In the genomic region with DNA sequence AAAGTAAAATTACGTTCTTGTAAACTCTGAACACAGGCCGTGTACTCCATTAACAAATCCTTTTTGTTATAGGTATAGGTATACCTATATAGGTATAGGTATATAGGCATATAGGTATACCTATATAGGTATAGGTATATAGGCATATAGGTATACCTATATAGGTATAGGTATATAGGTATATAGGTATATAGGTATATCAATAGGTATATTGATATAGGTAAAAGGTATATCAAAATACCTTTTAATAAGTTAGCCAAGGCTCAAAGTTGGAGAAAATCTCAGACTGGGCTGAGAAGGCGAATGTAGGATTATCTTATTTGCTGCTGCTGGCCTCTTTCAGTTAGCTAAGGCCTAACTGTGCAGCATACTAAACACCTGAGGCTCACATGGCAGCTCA, we compare ENCODE assay signal across 1 cellular context.
TF ChIP-seq lines count a peak whose summit lies in the region.

No MANE protein-coding gene starts in this region.

TF ChIP-seq in HepG2, 621 proteins besides CTCF, POLR2A, EP300 and RAD21 (continued from another document):
- TF ChIP-seq, protein P1, sequence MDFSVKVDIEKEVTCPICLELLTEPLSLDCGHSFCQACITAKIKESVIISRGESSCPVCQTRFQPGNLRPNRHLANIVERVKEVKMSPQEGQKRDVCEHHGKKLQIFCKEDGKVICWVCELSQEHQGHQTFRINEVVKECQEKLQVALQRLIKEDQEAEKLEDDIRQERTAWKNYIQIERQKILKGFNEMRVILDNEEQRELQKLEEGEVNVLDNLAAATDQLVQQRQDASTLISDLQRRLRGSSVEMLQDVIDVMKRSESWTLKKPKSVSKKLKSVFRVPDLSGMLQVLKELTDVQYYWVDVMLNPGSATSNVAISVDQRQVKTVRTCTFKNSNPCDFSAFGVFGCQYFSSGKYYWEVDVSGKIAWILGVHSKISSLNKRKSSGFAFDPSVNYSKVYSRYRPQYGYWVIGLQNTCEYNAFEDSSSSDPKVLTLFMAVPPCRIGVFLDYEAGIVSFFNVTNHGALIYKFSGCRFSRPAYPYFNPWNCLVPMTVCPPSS (IDR thresholded peaks at IDR 0.05): no peak
- TF ChIP-seq SMARCE1 (IDR thresholded peaks at IDR 0.05; ENCODE audit: borderline replicate concordance): no peak
- TF ChIP-seq, protein P2, sequence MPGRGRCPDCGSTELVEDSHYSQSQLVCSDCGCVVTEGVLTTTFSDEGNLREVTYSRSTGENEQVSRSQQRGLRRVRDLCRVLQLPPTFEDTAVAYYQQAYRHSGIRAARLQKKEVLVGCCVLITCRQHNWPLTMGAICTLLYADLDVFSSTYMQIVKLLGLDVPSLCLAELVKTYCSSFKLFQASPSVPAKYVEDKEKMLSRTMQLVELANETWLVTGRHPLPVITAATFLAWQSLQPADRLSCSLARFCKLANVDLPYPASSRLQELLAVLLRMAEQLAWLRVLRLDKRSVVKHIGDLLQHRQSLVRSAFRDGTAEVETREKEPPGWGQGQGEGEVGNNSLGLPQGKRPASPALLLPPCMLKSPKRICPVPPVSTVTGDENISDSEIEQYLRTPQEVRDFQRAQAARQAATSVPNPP (CRISPR knock-in tag; IDR thresholded peaks at IDR 0.05): no peak
- TF ChIP-seq ZFP1 (CRISPR knock-in tag; IDR thresholded peaks at IDR 0.05): no peak
- no peak for TF ChIP-seq ZFAT (CRISPR knock-in tag; conservative IDR thresholded peaks at IDR 0.05)
- no peak for TF ChIP-seq SALL1 (CRISPR knock-in tag; IDR thresholded peaks at IDR 0.05)
- no peak for TF ChIP-seq FOXO1 (CRISPR knock-in tag; IDR thresholded peaks at IDR 0.05)
- TF ChIP-seq ZNF496 (CRISPR knock-in tag; IDR thresholded peaks at IDR 0.05; ENCODE audit: insufficient replicate concordance): no peak
- no peak for TF ChIP-seq ZNF431 (CRISPR knock-in tag; IDR thresholded peaks at IDR 0.05; ENCODE audit: borderline replicate concordance, low read depth)
